Comparison of ENCODE assay signal across 20 cellular contexts in genomic region chr1:226960256-226960655, GRCh38.
"Had no signal": no experiment of that assay in that cellular context is flagged by ENCODE, and none has a peak within 500 bp of the region (broad histone marks: within the 10 kb centered on the region; RNA-seq: fewer than 3 reads in every experiment).

No MANE protein-coding gene starts in this region.

- H3K27me3 Mint-ChIP-seq: activated B cell treated with CpG ODN at 0.5 μM for 24 hours; activated CD4-positive, alpha-beta T cell treated with anti-CD3 and anti-CD28 coated beads, Interleukin-2, amount 10 ng/mL, durations not matched to agents 24 days and 14 days; activated CD8-positive, alpha-beta memory T cell treated with anti-CD3 and anti-CD28 coated beads, Interleukin-2, amount 10 ng/mL, durations not matched to agents 7 days and 5 days; activated naive CD8-positive, alpha-beta T cell; activated T-cell treated with anti-CD3 and anti-CD28 coated beads, Interleukin-2, amount 50 U/mL, for 24 hours; brain; T-helper 17 cell had no signal

- H3K9me3 Mint-ChIP-seq: activated B cell treated with CpG ODN at 0.5 μM for 24 hours; activated naive CD4-positive, alpha-beta T cell treated with anti-CD3 and anti-CD28 coated beads for 36 hours; activated T-cell treated with anti-CD3 and anti-CD28 coated beads, Interleukin-2, amount 50 U/mL, for 24 hours had no signal

- H3K27ac Mint-ChIP-seq: activated B cell treated with CpG ODN at 0.5 μM for 24 hours; activated CD8-positive, alpha-beta memory T cell treated with anti-CD3 and anti-CD28 coated beads, Interleukin-2, amount 10 ng/mL, durations not matched to agents 7 days and 5 days; activated naive CD4-positive, alpha-beta T cell treated with anti-CD3 and anti-CD28 coated beads for 36 hours; activated naive CD8-positive, alpha-beta T cell; brain; T-helper 17 cell had no signal

- ATAC-seq: activated CD8-positive, alpha-beta memory T cell treated with anti-CD3 and anti-CD28 coated beads, Interleukin-2, amount 10 ng/mL, durations not matched to agents 7 days and 5 days; T-helper 17 cell had no signal

- H3K4me1 Mint-ChIP-seq: activated CD8-positive, alpha-beta memory T cell treated with anti-CD3 and anti-CD28 coated beads, Interleukin-2, amount 10 ng/mL, durations not matched to agents 7 days and 5 days; brain had no signal

- H3K4me3 Mint-ChIP-seq: activated B cell treated with CpG ODN at 0.5 μM for 24 hours; activated CD4-positive, alpha-beta T cell treated with anti-CD3 and anti-CD28 coated beads, Interleukin-2, amount 10 ng/mL, durations not matched to agents 24 days and 14 days; activated CD8-positive, alpha-beta memory T cell treated with anti-CD3 and anti-CD28 coated beads, Interleukin-2, amount 10 ng/mL, durations not matched to agents 7 days and 5 days; activated naive CD4-positive, alpha-beta T cell treated with anti-CD3 and anti-CD28 coated beads for 36 hours; activated naive CD8-positive, alpha-beta T cell; activated T-cell treated with anti-CD3 and anti-CD28 coated beads, Interleukin-2, amount 50 U/mL, for 24 hours; brain; T-helper 17 cell had no signal

- DNase-seq: activated B cell treated with CpG ODN at 0.5 μM for 24 hours; activated CD4-positive, alpha-beta T cell treated with anti-CD3 and anti-CD28 coated beads for 1 hour; activated CD4-positive, alpha-beta T cell treated with anti-CD3 and anti-CD28 coated beads, Interleukin-2, amount 10 ng/mL, durations not matched to agents 24 days and 14 days; activated CD8-positive, alpha-beta memory T cell treated with anti-CD3 and anti-CD28 coated beads, Interleukin-2, amount 10 ng/mL, durations not matched to agents 7 days and 5 days; activated gamma-delta T cell; activated naive CD4-positive, alpha-beta T cell treated with anti-CD3 and anti-CD28 coated beads for 36 hours; amygdala; Kasumi-1; NCI-H2029; NCI-H2107; NCI-H2171 treated with DMSO at 0.1 percent for 48 hours; NCI-H226; NCI-H526; NCI-H82; SIG-M5; T-helper 17 cell; T1000 had no signal
